8 cellular contexts compared by ENCODE assay signal in the genomic region with DNA sequence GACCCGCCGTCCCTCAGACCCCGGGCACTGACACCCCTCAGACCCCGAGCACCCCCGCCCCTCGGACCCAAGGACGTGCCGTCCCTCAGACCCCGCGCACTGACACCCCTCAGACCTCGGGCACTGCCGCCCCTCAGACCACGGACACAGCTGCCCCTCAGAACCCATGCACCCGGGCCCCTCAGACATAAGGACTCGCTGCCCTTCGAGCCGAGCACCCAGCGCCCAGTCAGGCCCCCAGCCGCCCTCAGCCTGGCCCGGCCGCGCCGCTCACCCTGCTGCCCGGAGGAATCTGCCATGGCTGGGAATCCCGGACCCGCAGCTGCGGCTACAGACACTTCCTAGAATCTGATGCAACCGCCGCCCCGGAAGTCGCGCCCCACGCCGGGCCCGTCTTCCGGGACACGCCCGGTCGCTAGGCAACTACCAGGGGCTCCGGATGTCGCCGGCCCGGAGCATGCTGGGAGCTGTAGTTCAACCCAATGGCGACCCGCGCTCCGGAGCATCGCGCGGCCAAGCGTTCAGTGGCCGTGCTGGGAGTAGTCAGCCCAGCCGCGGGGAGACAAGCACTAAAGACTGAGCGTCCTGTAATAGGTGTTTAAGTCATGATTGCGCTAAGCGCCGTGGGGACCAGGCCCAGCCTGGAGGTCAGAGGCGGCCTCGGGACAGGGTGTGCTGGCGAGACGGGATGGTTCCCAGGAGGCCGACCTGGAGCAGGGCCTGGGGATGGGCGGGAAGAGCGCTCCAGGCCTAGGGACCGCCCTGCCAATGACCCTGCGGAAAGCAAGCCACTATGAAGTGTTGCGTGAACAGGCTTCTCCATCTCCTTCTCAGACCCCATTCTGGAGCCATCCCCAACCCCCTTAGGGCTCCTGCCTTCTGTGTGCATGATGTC. TPM values are rescaled to one million over a fixed set of nuclear protein-coding genes. Genes with fewer than 3 reads are reported as not detected.
A peak's percentile ranks its signal among the peaks of the same experiment; 100 is the strongest.
DNase-seq lines count a peak whose midpoint lies in the region; ATAC-seq, FAIRE-seq and TF ChIP-seq lines count a peak whose summit lies in the region.

A gene (minus strand): TSS at position 355 of the 895 bp plus-strand sequence. CDS start 56 bp downstream, at position 299.

- TF ChIP-seq CTCF in left ventricle myocardium inferior (IDR thresholded peaks at IDR 0.05; ENCODE audit: borderline replicate concordance), result peak; percentile 10
- TF ChIP-seq CTCF in prostate gland (IDR thresholded peaks at IDR 0.05), result peak in 2 of 4 experiments; percentile 8 to 11

- peaks cover 40% of the 10 kb centered on the region for H3K4me1 ChIP-seq in left ventricle myocardium inferior
- no peaks in the 10 kb centered on the region for H3K4me1 ChIP-seq in prostate gland (replicated peaks)
- H3K4me1 ChIP-seq in urinary bladder (ENCODE audit: insufficient read depth), result no peaks in the 10 kb centered on the region

- peak; percentile 99 for FAIRE-seq in GM12891 (lab: Jason Lieb, UNC)

- H3K27ac ChIP-seq in left ventricle myocardium inferior (replicated peaks) (peak within 1 kb of the TSS; percentile 89), prostate gland (peak within 1 kb of the TSS; percentile 45 to 65), urinary bladder (ENCODE audit: low read depth) (peak within 1 kb of the TSS; percentile 27)

- TF ChIP-seq POLR2A in GM12891 (IDR thresholded peaks at IDR 0.05; ENCODE audit: low read depth, low read length) (0 out of 2 replicates have a peak, but pooled peaks have one; percentile 44), prostate gland (IDR thresholded peaks at IDR 0.05) (peak; percentile 33)

- H3K36me3 ChIP-seq in left ventricle myocardium inferior (peaks cover 3% of the 10 kb centered on the region), prostate gland (no peaks in the 10 kb centered on the region), urinary bladder (ENCODE audit: insufficient read depth) (no peaks in the 10 kb centered on the region)

- H3K27me3 ChIP-seq in left ventricle myocardium inferior (ENCODE audit: low read depth), result no peaks in the 10 kb centered on the region
- no peaks in the 10 kb centered on the region for H3K27me3 ChIP-seq in prostate gland (replicated peaks; ENCODE audit: insufficient read depth)

- peak; percentile 93 for ATAC-seq in HG02840 (IDR thresholded peaks at IDR 0.05; ENCODE audit: low FRiP score, unreplicated experiment)

- peak within 1 kb of the TSS; percentile 88 for H3K4me3 ChIP-seq in left ventricle myocardium inferior
- peak within 1 kb of the TSS; percentile 62 to 93 for H3K4me3 ChIP-seq in prostate gland
- H3K4me3 ChIP-seq in urinary bladder (ENCODE audit: low read depth, low read length), result peak within 1 kb of the TSS; percentile 84

- 2% methylated on average over 45 of the region's 68 CpGs for WGBS in prostate gland
- WGBS in urinary bladder, result 1% methylated on average over 68 of the region's 68 CpGs

- H3K9me3 ChIP-seq in left ventricle myocardium inferior (replicated peaks) (no peaks in the 10 kb centered on the region), prostate gland (no peaks in the 10 kb centered on the region)

- DNase-seq in GM12891 (ENCODE audit: insufficient read length, low spot score) (peak; percentile 98), NCI-H1436 treated with DMSO at 0.1 percent for 48 hours (lab: John Stamatoyannopoulos, UW) (peak; percentile 69), amniotic epithelial cell (ENCODE audit: low read depth) (peak; percentile 92), left ventricle myocardium inferior (peak; percentile 97), prostate gland (ENCODE audit: low spot score) (peak; percentile 95)

- intact Hi-C loops in T-helper 1 cell treated with Interleukin-12 subunit alpha and Interleukin-12 subunit beta and Interleukin-4 antibody, amounts not matched to agents 30 ng/mL and 1 ng/mL, for 36 hours (cut with micrococcal nuclease), result loop anchor here (1.0 to 10.0 kb wide), 9 partner anchors 21 to 613 kb away; a partner anchor contains a TSS
- intact Hi-C loops in left ventricle myocardium inferior (cut with micrococcal nuclease), result no loop called here
- intact Hi-C loops in prostate gland (cut with DNase I), result no loop called here

TF ChIP-seq in GM12891, 5 proteins besides CTCF, POLR2A, EP300 and RAD21:
- TF ChIP-seq POU2F2 (IDR thresholded peaks at IDR 0.05; ENCODE audit: low read depth, low read length), result no peak
- TF ChIP-seq POLR2AphosphoS5 (IDR thresholded peaks at IDR 0.05; ENCODE audit: low read depth, low read length), result peak; percentile 66
- TF ChIP-seq PAX5 (IDR thresholded peaks at IDR 0.05; ENCODE audit: insufficient read depth, low read length, severe bottlenecking), result no peak
- peak; percentile 44; the same call in 1 of the 2 replicates for TF ChIP-seq TAF1 (IDR thresholded peaks at IDR 0.05; ENCODE audit: low read depth, low read length)
- TF ChIP-seq SPI1 (IDR thresholded peaks at IDR 0.05; ENCODE audit: low read depth, low read length), result no peak

RNA-seq across cellular contexts. Expression of the gene that starts here (rescaled TPM):
- polyA plus RNA-seq in GM12891 (2012; ENCODE audit: low read depth, missing spikeins), result 29.5 TPM
- 84.1 and 95.9 TPM in 2 replicates for total RNA-seq in T-helper 1 cell treated with Interleukin-12 subunit alpha and Interleukin-12 subunit beta and Interleukin-4 antibody, amounts not matched to agents 30 ng/mL and 1 ng/mL, for 36 hours
- total RNA-seq in left ventricle myocardium inferior (14.3 TPM), prostate gland (10 to 100 TPM; 25.6 to 28.9 TPM), urinary bladder (16.1 TPM)
- 32.2 TPM for polyA plus RNA-seq in urinary bladder

Comparison
In these comparisons a context has a peak if more than half of its experiments do, and no peak if none do; other contexts are left out.
1. Peak in every context shown above with its lines: DNase-seq, ATAC-seq, H3K4me3 ChIP-seq and H3K27ac ChIP-seq.
2. H3K27ac ChIP-seq: peak in every context shown above with its lines; median percentile 89 in left ventricle myocardium inferior; 55 in prostate gland; 27 in urinary bladder.